ENCODE assay signal across 21 cellular contexts in genomic region chr17:50938821-50939541, GRCh38.
DNase-seq lines count a peak whose midpoint lies in the region; TF ChIP-seq lines count a peak whose summit lies in the region.
"Had no signal": no experiment of that assay in that cellular context is flagged by ENCODE, and none has a peak within 500 bp of the region (broad histone marks: within the 10 kb centered on the region; RNA-seq: fewer than 3 reads in every experiment).

No MANE protein-coding gene starts in this region.

- no peak overlapping the region for H3K14ac ChIP-seq in neuronal stem cell (ENCODE audit: low read length)

- H3K36me3 ChIP-seq in H7 (replicated peaks; ENCODE audit: control insufficient read depth, insufficient read depth, low read length) (no peaks in the 10 kb centered on the region), neuronal stem cell (replicated peaks in 1 of 2; ENCODE audit: control insufficient read depth in 2 of 2, insufficient read depth in 2 of 2, low read length in 2 of 2) (no peaks in the 10 kb centered on the region)
- H3K36me3 ChIP-seq: BLaER1, esophagus squamous epithelium had no signal

- no CpG with 5 or more reads among the region's 10 CpGs for WGBS in neuronal stem cell (ENCODE audit: extremely low coverage in 2 of 2, insufficient read length in 2 of 2, insufficient replicate concordance in 1 of 2), 2 donors

- H3K4me3 Mint-ChIP-seq in glutamatergic neuron (ENCODE audit: unreplicated experiment) = peak overlapping the region; percentile 67
- H3K4me3 Mint-ChIP-seq: activated CD4-positive, alpha-beta memory T cell treated with anti-CD3 and anti-CD28 coated beads for 36 hours; activated naive CD4-positive, alpha-beta T cell treated with anti-CD3 and anti-CD28 coated beads, Interleukin-2, amount 50 U/mL, for 24 hours had no signal

- H4K8ac ChIP-seq in neuronal stem cell (ENCODE audit: low read depth, low read length) = peak overlapping the region; percentile 52

- peaks cover 60% of the 10 kb centered on the region for H3K4me1 Mint-ChIP-seq in glutamatergic neuron (ENCODE audit: low read depth, unreplicated experiment)

- H2BK120ac ChIP-seq in neuronal stem cell (ENCODE audit: low read depth, low read length) = peak overlapping the region; percentile 19

- no peak overlapping the region for H3K23ac ChIP-seq in neuronal stem cell (ENCODE audit: low read depth, low read length, poor library complexity)

- DNase-seq in NCI-H510A treated with DMSO at 0.1 percent for 48 hours (lab: John Stamatoyannopoulos, UW) (peak; percentile 40), NCI-H510A (lab: John Stamatoyannopoulos, UW) (no peak), H7 (peak; percentile 7), glutamatergic neuron (no peak), neuronal stem cell (ENCODE audit: low spot score) (no peak), NCI-H146 treated with DMSO at 0.1 percent for 48 hours (lab: John Stamatoyannopoulos, UW; ENCODE audit: unreplicated experiment) (no peak), NCI-H2029 (lab: John Stamatoyannopoulos, UW) (no peak), glomerular visceral epithelial cell (ENCODE audit: extremely low spot score) (no peak)
- DNase-seq: activated CD4-positive, alpha-beta memory T cell treated with anti-CD3 and anti-CD28 coated beads for 36 hours; activated T-cell treated with anti-CD3 and anti-CD28 coated beads, Interleukin-2, amount 50 U/mL, for 1 hour; esophagus squamous epithelium; MV-4-11; NCI-H187; NCI-H345; NK-92 treated with Interleukin-12 subunit alpha and Interleukin-12 subunit beta, amount 100 ng/mL, for 24 hours; stimulated activated CD4-positive, alpha-beta T cell treated with anti-CD3 and anti-CD28 coated beads, Interleukin-4, amount 100 ng/mL, for 1 hour; T-helper 2 cell had no signal

- no peak overlapping the region for H3K18ac ChIP-seq in neuronal stem cell (ENCODE audit: low read length)

- no peaks in the 10 kb centered on the region for H3K79me1 ChIP-seq in neuronal stem cell (ENCODE audit: low read depth, low read length)

- no peak overlapping the region for H3K4me3 ChIP-seq in H7 (ENCODE audit: insufficient read depth, low read depth, low read length)
- no peak overlapping the region for H3K4me3 ChIP-seq in neuronal stem cell (ENCODE audit: low read length in 2 of 2)
- H3K4me3 ChIP-seq: BLaER1, esophagus squamous epithelium, smooth muscle cell had no signal

- peak overlapping the region; percentile 81 for H3K27ac Mint-ChIP-seq in glutamatergic neuron (ENCODE audit: unreplicated experiment)
- H3K27ac Mint-ChIP-seq: activated CD4-positive, alpha-beta memory T cell treated with anti-CD3 and anti-CD28 coated beads for 36 hours; activated naive CD4-positive, alpha-beta T cell treated with anti-CD3 and anti-CD28 coated beads, Interleukin-2, amount 50 U/mL, for 24 hours had no signal

- no peak overlapping the region for H2AFZ ChIP-seq in neuronal stem cell (ENCODE audit: low read length)

- no peaks in the 10 kb centered on the region for H3K9me3 ChIP-seq in neuronal stem cell (replicated peaks in 1 of 2; ENCODE audit: control insufficient read depth in 2 of 2, insufficient read depth in 1 of 2, low read depth in 1 of 2, low read length in 2 of 2)
- H3K9me3 ChIP-seq: BLaER1, esophagus squamous epithelium had no signal

- H3K4ac ChIP-seq in neuronal stem cell (ENCODE audit: low read length) = no peak overlapping the region

- peaks cover 14 to 16% of the 10 kb centered on the region in 2 donors for H3K4me1 ChIP-seq in neuronal stem cell (ENCODE audit: control insufficient read depth in 2 of 2, insufficient read depth in 1 of 2, low read depth in 1 of 2, low read length in 2 of 2)

- no peak overlapping the region for H4K91ac ChIP-seq in neuronal stem cell (ENCODE audit: low read depth, low read length, poor library complexity)

- peaks cover 30% of the 10 kb centered on the region for H3K9me3 Mint-ChIP-seq in glutamatergic neuron (ENCODE audit: unreplicated experiment)
- H3K9me3 Mint-ChIP-seq: activated CD4-positive, alpha-beta memory T cell treated with anti-CD3 and anti-CD28 coated beads for 36 hours; activated naive CD4-positive, alpha-beta T cell treated with anti-CD3 and anti-CD28 coated beads, Interleukin-2, amount 50 U/mL, for 24 hours had no signal

- H3K27ac ChIP-seq in neuronal stem cell (replicated peaks; ENCODE audit: low read length) = no peak overlapping the region
- H3K27ac ChIP-seq: esophagus squamous epithelium, KMS-11 had no signal

- H3K9ac ChIP-seq in neuronal stem cell (ENCODE audit: low read depth, low read length, poor library complexity) = no peak overlapping the region
- H3K9ac ChIP-seq: BLaER1, KMS-11 had no signal

- no peak overlapping the region for H2BK15ac ChIP-seq in neuronal stem cell (ENCODE audit: low read length)

- H2AK5ac ChIP-seq in neuronal stem cell (ENCODE audit: low read depth, low read length) = no peak overlapping the region

- H3K36me3 Mint-ChIP-seq in glutamatergic neuron (ENCODE audit: unreplicated experiment) = no peaks in the 10 kb centered on the region
- H3K36me3 Mint-ChIP-seq: activated CD4-positive, alpha-beta memory T cell treated with anti-CD3 and anti-CD28 coated beads for 36 hours; activated naive CD4-positive, alpha-beta T cell treated with anti-CD3 and anti-CD28 coated beads, Interleukin-2, amount 50 U/mL, for 24 hours had no signal

- H3K27me3 ChIP-seq in H7 (ENCODE audit: control insufficient read depth, insufficient read depth, low read length) = no peaks in the 10 kb centered on the region
- H3K27me3 ChIP-seq in neuronal stem cell (ENCODE audit: control insufficient read depth in 3 of 3, insufficient read depth in 3 of 3, low read depth in 1 of 3, low read length in 3 of 3) = peaks cover 0 to 2% (median 0%) of the 10 kb centered on the region in 3 experiments
- H3K27me3 ChIP-seq: BLaER1, esophagus squamous epithelium had no signal

- H3K4me2 ChIP-seq in neuronal stem cell (ENCODE audit: insufficient read depth, low read length, poor library complexity, severe bottlenecking) = no peak overlapping the region
- H3K4me2 ChIP-seq: BLaER1, KMS-11, smooth muscle cell had no signal

- H2BK12ac ChIP-seq in neuronal stem cell (ENCODE audit: low read length) = no peak overlapping the region

- TF ChIP-seq CTCF in glutamatergic neuron (IDR thresholded peaks at IDR 0.05; ENCODE audit: partially characterized antibody, unreplicated experiment) = no peak

- H3K27me3 Mint-ChIP-seq in glutamatergic neuron (ENCODE audit: unreplicated experiment) = peaks cover 33% of the 10 kb centered on the region
- H3K27me3 Mint-ChIP-seq: activated CD4-positive, alpha-beta memory T cell treated with anti-CD3 and anti-CD28 coated beads for 36 hours; activated naive CD4-positive, alpha-beta T cell treated with anti-CD3 and anti-CD28 coated beads, Interleukin-2, amount 50 U/mL, for 24 hours had no signal

- H2BK5ac ChIP-seq in neuronal stem cell (ENCODE audit: low read length) = no peak overlapping the region

Comparison
In these comparisons a context has a peak if more than half of its experiments do, and no peak if none do; other contexts are left out.
1. DNase-seq: peak in NCI-H510A treated with DMSO at 0.1 percent for 48 hours (single experiment) and H7 (single experiment); none in NCI-H510A (single experiment), glutamatergic neuron (single experiment), neuronal stem cell (single experiment), NCI-H146 treated with DMSO at 0.1 percent for 48 hours (single experiment), NCI-H2029 (single experiment) and glomerular visceral epithelial cell (single experiment).